19 cellular contexts compared by ENCODE assay signal in the genomic region with DNA sequence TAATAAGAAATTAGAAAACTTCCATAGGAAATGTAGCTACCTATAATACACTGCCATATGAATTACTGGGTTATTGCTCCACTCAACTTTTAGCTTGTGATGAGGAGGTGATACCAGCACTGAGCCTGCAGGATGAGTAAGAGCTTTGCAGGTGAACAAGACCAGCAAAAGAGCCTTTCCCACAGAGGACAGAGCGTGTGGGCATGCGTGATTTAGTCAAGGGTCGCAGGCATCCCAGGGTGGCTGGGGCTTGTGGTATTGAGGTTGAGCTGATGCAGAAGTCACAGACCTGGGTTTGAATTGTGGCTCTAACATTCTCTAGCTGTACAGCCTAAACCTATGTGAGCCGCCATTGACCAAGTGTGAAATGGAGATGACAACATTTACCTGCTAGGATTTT. TPM values are rescaled to one million over a fixed set of nuclear protein-coding genes. Genes with fewer than 3 reads are reported as not detected.
DNase-seq lines count a peak whose midpoint lies in the region; ATAC-seq and TF ChIP-seq lines count a peak whose summit lies in the region.
"Had no signal": no experiment of that assay in that cellular context is flagged by ENCODE, and none has a peak within 500 bp of the region (broad histone marks: within the 10 kb centered on the region; RNA-seq: fewer than 3 reads in every experiment).

No MANE protein-coding gene starts in this region.

- intact Hi-C loops in upper lobe of right lung (cut with DNase I): no loop called here

- TF ChIP-seq POLR2A in Peyer's patch (IDR thresholded peaks at IDR 0.05): no peak

- H3K36me3 Mint-ChIP-seq in activated naive CD4-positive, alpha-beta T cell treated with anti-CD3 and anti-CD28 coated beads, Interleukin-2, amount 50 U/mL, for 72 hours: peaks cover 15 to 20% of the 10 kb centered on the region in 2 donors
- H3K36me3 Mint-ChIP-seq in T-cell (peaks cover 18% of the 10 kb centered on the region), endothelial cell (ENCODE audit: low read depth, unreplicated experiment) (peaks cover 3% of the 10 kb centered on the region)

- H3K27ac ChIP-seq in upper lobe of right lung (no peak overlapping the region), Peyer's patch (no peak overlapping the region)
- H3K27ac ChIP-seq: brain microvascular endothelial cell, parathyroid adenoma, testis had no signal

- TF ChIP-seq CTCF in endothelial cell (IDR thresholded peaks at IDR 0.05; ENCODE audit: unreplicated experiment): no peak
- TF ChIP-seq CTCF in upper lobe of right lung (IDR thresholded peaks at IDR 0.05): no peak
- no peak for TF ChIP-seq CTCF in Peyer's patch (IDR thresholded peaks at IDR 0.05)

- CTCF ChIA-PET in T-cell (lab: Charles Lee): interaction anchor here (0.5 to 1.2 kb wide), 6 partner anchors 13 to 125 kb away, joined by 3 to 5 read pairs (median 3); no protein-coding TSS in a partner anchor

- H3K4me1 Mint-ChIP-seq in T-cell: peaks cover 69 to 78% (median 77%) of the 10 kb centered on the region in 3 donors
- peaks cover 17% of the 10 kb centered on the region for H3K4me1 Mint-ChIP-seq in endothelial cell (ENCODE audit: unreplicated experiment)

- no peaks in the 10 kb centered on the region for H3K36me3 ChIP-seq in upper lobe of right lung
- no peaks in the 10 kb centered on the region for H3K36me3 ChIP-seq in Peyer's patch
- H3K36me3 ChIP-seq: brain microvascular endothelial cell had no signal

- POLR2A ChIA-PET in T-cell (lab: Charles Lee): interaction anchor here in 1 of 2 donors (1.1 kb wide), 1 partner anchor 31 kb away, joined by 4 read pairs; no protein-coding TSS in a partner anchor

- H3K4me3 Mint-ChIP-seq in T-cell (peak overlapping the region in 1 of 3 donors; percentile 49), endothelial cell (ENCODE audit: unreplicated experiment) (no peak overlapping the region)
- H3K4me3 Mint-ChIP-seq: activated CD8-positive, alpha-beta memory T cell treated with anti-CD3 and anti-CD28 coated beads, Interleukin-2, amount 10 ng/mL, durations not matched to agents 7 days and 5 days had no signal

- H3K4me1 ChIP-seq in upper lobe of right lung: peaks cover 4% of the 10 kb centered on the region
- peaks cover 0 to 5% (median 3%) of the 10 kb centered on the region in 4 donors for H3K4me1 ChIP-seq in Peyer's patch
- H3K4me1 ChIP-seq: parathyroid adenoma had no signal

- H3K27me3 ChIP-seq in upper lobe of right lung (no peaks in the 10 kb centered on the region), Peyer's patch (no peaks in the 10 kb centered on the region)
- H3K27me3 ChIP-seq: brain microvascular endothelial cell, testis had no signal

- ATAC-seq in activated naive CD4-positive, alpha-beta T cell treated with anti-CD3 and anti-CD28 coated beads, Interleukin-2, amount 50 U/mL, for 72 hours: peak in 1 of 2 donors; percentile 3
- ATAC-seq in T-cell (replicated peaks in 1 of 4): no peak
- no peak for ATAC-seq in upper lobe of right lung
- no peak for ATAC-seq in GM19351 (IDR thresholded peaks at IDR 0.05; ENCODE audit: unreplicated experiment)
- ATAC-seq: activated CD8-positive, alpha-beta memory T cell treated with anti-CD3 and anti-CD28 coated beads, Interleukin-2, amount 10 ng/mL, durations not matched to agents 7 days and 5 days; K562; SK-N-SH treated with all-trans-retinoic acid at 6 μM for 48 hours had no signal

- no peak for DNase-seq in activated naive CD4-positive, alpha-beta T cell treated with anti-CD3 and anti-CD28 coated beads, Interleukin-2, amount 50 U/mL, for 72 hours (ENCODE audit: low spot score in 2 of 2)
- DNase-seq in activated naive CD4-positive, alpha-beta T cell treated with anti-CD3 and anti-CD28 coated beads, Interleukin-2, amount 50 U/mL, for 16 hours: no peak
- DNase-seq in T-cell: no peak
- DNase-seq in endothelial cell (ENCODE audit: low spot score): no peak
- DNase-seq in upper lobe of right lung: peak; percentile 36
- DNase-seq in MV-4-11 (lab: John Stamatoyannopoulos, UW): no peak
- DNase-seq in Peyer's patch: no peak
- DNase-seq: activated CD8-positive, alpha-beta memory T cell treated with anti-CD3 and anti-CD28 coated beads, Interleukin-2, amount 10 ng/mL, durations not matched to agents 7 days and 5 days; activated naive CD8-positive, alpha-beta T cell treated with anti-CD3 and anti-CD28 coated beads, Interleukin-2, amount 10 ng/mL, durations not matched to agents 7 days and 5 days; brain microvascular endothelial cell; GF-D8; H7; NCI-H1092 treated with DMSO at 0.1 percent for 48 hours; stimulated activated CD4-positive, alpha-beta T cell treated with anti-CD3 and anti-CD28 coated beads, Interleukin-2, amount 100 ng/mL, for 48 hours; testis had no signal

- H3K9me3 ChIP-seq in upper lobe of right lung: no peaks in the 10 kb centered on the region
- H3K9me3 ChIP-seq in Peyer's patch: no peaks in the 10 kb centered on the region
- H3K9me3 ChIP-seq: testis had no signal

- H3K9me3 Mint-ChIP-seq in activated naive CD4-positive, alpha-beta T cell treated with anti-CD3 and anti-CD28 coated beads, Interleukin-2, amount 50 U/mL, for 72 hours: no peaks in the 10 kb centered on the region
- no peaks in the 10 kb centered on the region for H3K9me3 Mint-ChIP-seq in T-cell
- no peaks in the 10 kb centered on the region for H3K9me3 Mint-ChIP-seq in endothelial cell (ENCODE audit: unreplicated experiment)
- H3K9me3 Mint-ChIP-seq: activated naive CD8-positive, alpha-beta T cell treated with anti-CD3 and anti-CD28 coated beads, Interleukin-2, amount 10 ng/mL, durations not matched to agents 7 days and 5 days had no signal

- H3K4me3 ChIP-seq in upper lobe of right lung: no peak overlapping the region
- no peak overlapping the region for H3K4me3 ChIP-seq in Peyer's patch
- H3K4me3 ChIP-seq: K562, testis had no signal

- H3K27ac Mint-ChIP-seq in activated naive CD4-positive, alpha-beta T cell treated with anti-CD3 and anti-CD28 coated beads, Interleukin-2, amount 50 U/mL, for 72 hours: peak overlapping the region; percentile 64 to 70
- peak overlapping the region; percentile 85 to 86 for H3K27ac Mint-ChIP-seq in T-cell
- H3K27ac Mint-ChIP-seq in endothelial cell (ENCODE audit: unreplicated experiment): peak overlapping the region; percentile 52
- H3K27ac Mint-ChIP-seq: activated CD8-positive, alpha-beta memory T cell treated with anti-CD3 and anti-CD28 coated beads, Interleukin-2, amount 10 ng/mL, durations not matched to agents 7 days and 5 days had no signal

- no peaks in the 10 kb centered on the region for H3K27me3 Mint-ChIP-seq in T-cell
- H3K27me3 Mint-ChIP-seq in endothelial cell (ENCODE audit: unreplicated experiment): peaks cover 1% of the 10 kb centered on the region
- H3K27me3 Mint-ChIP-seq: activated CD8-positive, alpha-beta memory T cell treated with anti-CD3 and anti-CD28 coated beads, Interleukin-2, amount 10 ng/mL, durations not matched to agents 7 days and 5 days; activated naive CD8-positive, alpha-beta T cell treated with anti-CD3 and anti-CD28 coated beads, Interleukin-2, amount 10 ng/mL, durations not matched to agents 7 days and 5 days had no signal

RNA-seq across cellular contexts. Expression of a gene that starts 5.6 kb away (rescaled TPM):
- total RNA-seq in activated naive CD4-positive, alpha-beta T cell treated with anti-CD3 and anti-CD28 coated beads, Interleukin-2, amount 50 U/mL, for 72 hours: 10 to 100 TPM; 17.2 to 27.7 TPM
- total RNA-seq in T-cell: 10 to 100 TPM in 4 of 5 donors, 1 to 10 TPM in 1; 7.6 to 16.8 (median 15.6) TPM
- total RNA-seq in endothelial cell (ENCODE audit: unreplicated experiment): 18.6 TPM
- 19.5 TPM for total RNA-seq in upper lobe of right lung
- total RNA-seq in Peyer's patch: 10 to 100 TPM in 1 of 4 donors, 1 to 10 TPM in 2, under 1 TPM in 1; 0.70 to 10.7 (median 2.8) TPM
